Comparison of ENCODE assay signal across 21 cellular contexts in genomic region chr16:5944971-5945370, GRCh38.
"Had no signal": no experiment of that assay in that cellular context is flagged by ENCODE, and none has a peak within 500 bp of the region (broad histone marks: within the 10 kb centered on the region; RNA-seq: fewer than 3 reads in every experiment).

No MANE protein-coding gene starts in this region.

- H3K4me1 ChIP-seq: psoas muscle, transverse colon, vagina had no signal

- DNase-seq: activated CD4-positive, alpha-beta T cell treated with anti-CD3 and anti-CD28 coated beads, Interleukin-2, amount 10 ng/mL, durations not matched to agents 24 days and 14 days; activated CD4-positive, CD25-positive, alpha-beta regulatory T cell; activated CD8-positive, alpha-beta T cell treated with anti-CD3 and anti-CD28 coated beads for 36 hours; activated naive CD4-positive, alpha-beta T cell treated with anti-CD3 and anti-CD28 coated beads for 36 hours; activated T-cell treated with anti-CD3 and anti-CD28 coated beads, Interleukin-2, amount 50 U/mL, for 24 hours; immature natural killer cell; left cardiac atrium; mesendoderm; naive thymus-derived CD8-positive, alpha-beta T cell; ovary; psoas muscle; right cardiac atrium; stimulated activated CD4-positive, alpha-beta T cell treated with anti-CD3 and anti-CD28 coated beads, Interleukin-2, amount 100 ng/mL, for 24 hours; stimulated activated naive CD4-positive, alpha-beta T cell treated with Interleukin-2 at 50 U/mL for 16 hours; substantia nigra; transverse colon had no signal

- H3K27me3 Mint-ChIP-seq: activated CD4-positive, alpha-beta T cell treated with anti-CD3 and anti-CD28 coated beads, Interleukin-2, amount 10 ng/mL, durations not matched to agents 24 days and 14 days; activated CD8-positive, alpha-beta T cell treated with anti-CD3 and anti-CD28 coated beads for 36 hours; activated T-cell treated with anti-CD3 and anti-CD28 coated beads, Interleukin-2, amount 50 U/mL, for 24 hours had no signal

- H3K4me3 ChIP-seq: coronary artery, ovary, psoas muscle, transverse colon, vagina had no signal

- ATAC-seq: activated CD8-positive, alpha-beta T cell treated with anti-CD3 and anti-CD28 coated beads for 36 hours; esophagus mucosa; naive thymus-derived CD8-positive, alpha-beta T cell; psoas muscle; right cardiac atrium had no signal

- H3K27ac Mint-ChIP-seq: activated CD4-positive, alpha-beta T cell treated with anti-CD3 and anti-CD28 coated beads, Interleukin-2, amount 10 ng/mL, durations not matched to agents 24 days and 14 days; activated CD8-positive, alpha-beta T cell treated with anti-CD3 and anti-CD28 coated beads for 36 hours; activated naive CD4-positive, alpha-beta T cell treated with anti-CD3 and anti-CD28 coated beads for 36 hours; activated T-cell treated with anti-CD3 and anti-CD28 coated beads, Interleukin-2, amount 50 U/mL, for 24 hours; activated T-helper 2 cell treated with anti-CD3 and anti-CD28 coated beads, Interferon-gamma antibody, Interleukin-2, Interleukin-4, amounts not matched to agents 10 μg/mL and 5 μg/mL and 100 μg/mL, durations not matched to agents 14 hours and 24 hours and 36 hours; immature natural killer cell; naive thymus-derived CD8-positive, alpha-beta T cell; T-helper 2 cell treated with Interferon-gamma antibody and Interleukin-4, amounts not matched to agents 5 μg/mL and 100 μg/mL, for 36 hours had no signal

- H3K27me3 ChIP-seq: ovary, transverse colon, vagina had no signal

- H3K36me3 Mint-ChIP-seq: immature natural killer cell had no signal

- H3K9me3 ChIP-seq: ovary, vagina had no signal

- H3K4me1 Mint-ChIP-seq: activated CD4-positive, alpha-beta T cell treated with anti-CD3 and anti-CD28 coated beads, Interleukin-2, amount 10 ng/mL, durations not matched to agents 24 days and 14 days; immature natural killer cell; naive thymus-derived CD8-positive, alpha-beta T cell had no signal

- H3K4me3 Mint-ChIP-seq: activated CD4-positive, alpha-beta T cell treated with anti-CD3 and anti-CD28 coated beads, Interleukin-2, amount 10 ng/mL, durations not matched to agents 24 days and 14 days; activated CD8-positive, alpha-beta T cell treated with anti-CD3 and anti-CD28 coated beads for 36 hours; activated naive CD4-positive, alpha-beta T cell treated with anti-CD3 and anti-CD28 coated beads for 36 hours; activated T-cell treated with anti-CD3 and anti-CD28 coated beads, Interleukin-2, amount 50 U/mL, for 24 hours; immature natural killer cell; naive thymus-derived CD8-positive, alpha-beta T cell; T-helper 2 cell treated with Interferon-gamma antibody and Interleukin-4, amounts not matched to agents 5 μg/mL and 100 μg/mL, for 36 hours had no signal

- H3K36me3 ChIP-seq: ovary, transverse colon, vagina had no signal

- H3K27ac ChIP-seq: coronary artery, ovary, psoas muscle, transverse colon, vagina had no signal
